10 cellular contexts compared by ENCODE assay signal in genomic region chr21:34669880-34670219, GRCh38. TPM values are rescaled to one million over a fixed set of nuclear protein-coding genes. Genes with fewer than 3 reads are reported as not detected.
DNase-seq lines count a peak whose midpoint lies in the region; ATAC-seq and TF ChIP-seq lines count a peak whose summit lies in the region.
"Not testable (repeated sequence)": the region's sequence is repeated elsewhere in the genome, so short reads cannot be mapped to it uniquely, and the experiment has no call there.
"Had no signal": no experiment of that assay in that cellular context is flagged by ENCODE, and none has a peak within 500 bp of the region (broad histone marks: within the 10 kb centered on the region; RNA-seq: fewer than 3 reads in every experiment).

No MANE protein-coding gene starts in this region.

- DNase-seq in CD8-positive, alpha-beta T cell; Jurkat, Clone E6-1 (ENCODE audit: low read depth, low spot score); heart right ventricle; mesenchymal stem cell; thyroid gland: not testable (repeated sequence)

- H2AFZ ChIP-seq in mesenchymal stem cell (ENCODE audit: low read depth, low read length): not testable (repeated sequence)

- H3K9me3 Mint-ChIP-seq in CD8-positive, alpha-beta T cell; activated T-helper 17 cell treated with anti-CD3 and anti-CD28 coated beads, Interleukin-2, amount 50 U/mL, for 72 hours; dendritic cell treated with granulocyte-macrophage colony-stimulating factor and Interleukin-4, amounts not matched to agents 40 ng/mL and 50 ng/mL, for 4 days: not testable (repeated sequence)

- peak overlapping the region; percentile 79 for H3K4me2 ChIP-seq in mesenchymal stem cell (ENCODE audit: low read length, poor library complexity, severe bottlenecking)

- peak overlapping the region; percentile 46 for H3K4me3 ChIP-seq in CD8-positive, alpha-beta T cell (ENCODE audit: low read depth, low read length)
- peak overlapping the region; percentile 24; the same call in 1 of the 2 replicates for H3K4me3 ChIP-seq in Jurkat, Clone E6-1 (ENCODE audit: low read length)
- H3K4me3 ChIP-seq in heart right ventricle: peak overlapping the region; percentile 32 to 53 (median 44)
- peak overlapping the region; percentile 40 to 77 for H3K4me3 ChIP-seq in mesenchymal stem cell (ENCODE audit: insufficient read depth in 1 of 2, low read depth in 1 of 2, low read length in 2 of 2)
- H3K4me3 ChIP-seq in rectal smooth muscle tissue (ENCODE audit: low read length): peak overlapping the region; percentile 59
- H3K4me3 ChIP-seq in thyroid gland (replicated peaks in 1 of 3): peak overlapping the region in 2 of 3 donors; percentile 37 to 76

- not testable (repeated sequence) for H3K9ac ChIP-seq in mesenchymal stem cell (ENCODE audit: low read length); rectal smooth muscle tissue (ENCODE audit: low read length)

- not testable (repeated sequence) for H2BK5ac ChIP-seq in mesenchymal stem cell (ENCODE audit: low read depth, low read length, poor library complexity, severe bottlenecking)

- not testable (repeated sequence) for H3K79me1 ChIP-seq in mesenchymal stem cell (replicated peaks; ENCODE audit: low read length, poor library complexity, severe bottlenecking)

- H3K27me3 ChIP-seq in CD8-positive, alpha-beta T cell (ENCODE audit: insufficient read depth, low read length): peaks cover 11% of the 10 kb centered on the region
- peaks cover 17 to 75% (median 66%) of the 10 kb centered on the region in 7 donors for H3K27me3 ChIP-seq in heart right ventricle
- H3K27me3 ChIP-seq in mesenchymal stem cell (ENCODE audit: control insufficient read depth in 1 of 2, insufficient read depth in 1 of 2, low read length in 2 of 2): peaks cover 61 to 72% of the 10 kb centered on the region in 2 experiments
- H3K27me3 ChIP-seq in rectal smooth muscle tissue (ENCODE audit: control insufficient read depth, insufficient read depth, low read length); thyroid gland: not testable (repeated sequence)

- not testable (repeated sequence) for H2AK5ac ChIP-seq in mesenchymal stem cell (ENCODE audit: low read length, severe bottlenecking)

- H3K36me3 Mint-ChIP-seq in CD8-positive, alpha-beta T cell; activated T-helper 17 cell treated with anti-CD3 and anti-CD28 coated beads, Interleukin-2, amount 50 U/mL, for 72 hours (ENCODE audit: low read depth); dendritic cell treated with granulocyte-macrophage colony-stimulating factor and Interleukin-4, amounts not matched to agents 40 ng/mL and 50 ng/mL, for 4 days (ENCODE audit: low read depth): not testable (repeated sequence)

- H3K27ac ChIP-seq in CD8-positive, alpha-beta T cell (ENCODE audit: low read depth, low read length); heart right ventricle; mesenchymal stem cell (ENCODE audit: low read length, poor library complexity, severe bottlenecking); rectal smooth muscle tissue (ENCODE audit: low read depth, low read length): not testable (repeated sequence)
- peak overlapping the region in 2 of 3 donors; percentile 58 to 95 for H3K27ac ChIP-seq in thyroid gland

- POLR2A ChIA-PET in CD8-positive, alpha-beta T cell (lab: Charles Lee): not testable (repeated sequence)

- H3K4me3 Mint-ChIP-seq in CD8-positive, alpha-beta T cell: peak overlapping the region; percentile 71
- peak overlapping the region; percentile 27 for H3K4me3 Mint-ChIP-seq in activated T-helper 17 cell treated with anti-CD3 and anti-CD28 coated beads, Interleukin-2, amount 50 U/mL, for 72 hours
- peak overlapping the region; percentile 47 for H3K4me3 Mint-ChIP-seq in dendritic cell treated with granulocyte-macrophage colony-stimulating factor and Interleukin-4, amounts not matched to agents 40 ng/mL and 50 ng/mL, for 4 days

- not testable (repeated sequence) for H3K27ac Mint-ChIP-seq in CD8-positive, alpha-beta T cell; activated T-helper 17 cell treated with anti-CD3 and anti-CD28 coated beads, Interleukin-2, amount 50 U/mL, for 72 hours; dendritic cell treated with granulocyte-macrophage colony-stimulating factor and Interleukin-4, amounts not matched to agents 40 ng/mL and 50 ng/mL, for 4 days

- H2BK15ac ChIP-seq in mesenchymal stem cell (ENCODE audit: low read depth, poor library complexity, severe bottlenecking): not testable (repeated sequence)

- not testable (repeated sequence) for TF ChIP-seq POLR2A in thyroid gland (IDR thresholded peaks at IDR 0.05)

- ATAC-seq in CD8-positive, alpha-beta T cell; activated T-helper 17 cell treated with anti-CD3 and anti-CD28 coated beads, Interleukin-2, amount 50 U/mL, for 72 hours (replicated peaks): not testable (repeated sequence)
- ATAC-seq in heart right ventricle: peak in 1 of 8 donors; percentile 64

- CTCF ChIA-PET in CD8-positive, alpha-beta T cell (lab: Charles Lee): not testable (repeated sequence)

- H3K4me1 Mint-ChIP-seq in CD8-positive, alpha-beta T cell (ENCODE audit: low read depth): peaks cover 11% of the 10 kb centered on the region
- not testable (repeated sequence) for H3K4me1 Mint-ChIP-seq in activated T-helper 17 cell treated with anti-CD3 and anti-CD28 coated beads, Interleukin-2, amount 50 U/mL, for 72 hours
- H3K4me1 Mint-ChIP-seq in dendritic cell treated with granulocyte-macrophage colony-stimulating factor and Interleukin-4, amounts not matched to agents 40 ng/mL and 50 ng/mL, for 4 days (ENCODE audit: low read depth): peaks cover 15% of the 10 kb centered on the region

- H4K8ac ChIP-seq in mesenchymal stem cell (ENCODE audit: low read length): not testable (repeated sequence)

- not testable (repeated sequence) for H3K18ac ChIP-seq in mesenchymal stem cell (ENCODE audit: low read depth in 1 of 2, low read length in 2 of 2)

- peaks cover 45% of the 10 kb centered on the region for H3K27me3 Mint-ChIP-seq in CD8-positive, alpha-beta T cell (ENCODE audit: low read depth)
- peaks cover 40% of the 10 kb centered on the region for H3K27me3 Mint-ChIP-seq in activated T-helper 17 cell treated with anti-CD3 and anti-CD28 coated beads, Interleukin-2, amount 50 U/mL, for 72 hours
- H3K27me3 Mint-ChIP-seq in dendritic cell treated with granulocyte-macrophage colony-stimulating factor and Interleukin-4, amounts not matched to agents 40 ng/mL and 50 ng/mL, for 4 days: peaks cover 87% of the 10 kb centered on the region

- not testable (repeated sequence) for H2BK120ac ChIP-seq in mesenchymal stem cell (ENCODE audit: low read depth, low read length)

- WGBS in heart right ventricle, 2 donors: 2 to 3% methylated on average over 43 to 46 of the region's 46 CpGs
- 5% methylated on average over 34 of the region's 46 CpGs for WGBS in mesenchymal stem cell
- 2 to 5% methylated on average over 12 to 24 of the region's 46 CpGs for WGBS in thyroid gland, 2 donors

- H3K9me3 ChIP-seq in CD8-positive, alpha-beta T cell (ENCODE audit: low read length); heart right ventricle; mesenchymal stem cell (ENCODE audit: control insufficient read depth, low read length); thyroid gland: not testable (repeated sequence)

- peaks cover 15% of the 10 kb centered on the region for H3K4me1 ChIP-seq in CD8-positive, alpha-beta T cell (ENCODE audit: insufficient read depth, low read length)
- peaks cover 5 to 19% (median 12%) of the 10 kb centered on the region in 9 donors for H3K4me1 ChIP-seq in heart right ventricle
- H3K4me1 ChIP-seq in mesenchymal stem cell (ENCODE audit: control insufficient read depth, insufficient read depth, low read depth, low read length): peaks cover 18% of the 10 kb centered on the region
- H3K4me1 ChIP-seq in rectal smooth muscle tissue (ENCODE audit: control insufficient read depth, insufficient read depth, low read length): not testable (repeated sequence)
- H3K4me1 ChIP-seq in thyroid gland: peaks cover 10 to 12% of the 10 kb centered on the region in 2 donors

- not testable (repeated sequence) for H3K14ac ChIP-seq in mesenchymal stem cell (ENCODE audit: low read length in 2 of 2)

- H3K23ac ChIP-seq in mesenchymal stem cell (ENCODE audit: low read length in 2 of 2): not testable (repeated sequence)

- not testable (repeated sequence) for H2BK12ac ChIP-seq in mesenchymal stem cell (ENCODE audit: low read length in 2 of 2)

- not testable (repeated sequence) for H4K91ac ChIP-seq in mesenchymal stem cell (ENCODE audit: low read length)

- not testable (repeated sequence) for H3K4ac ChIP-seq in mesenchymal stem cell (ENCODE audit: low read depth in 1 of 2, low read length in 2 of 2)

- intact Hi-C loops in CD8-positive, alpha-beta T cell (cut with DNase I, micrococcal nuclease); dendritic cell treated with granulocyte-macrophage colony-stimulating factor and Interleukin-4, amounts not matched to agents 40 ng/mL and 50 ng/mL, for 4 days (cut with micrococcal nuclease); heart right ventricle (cut with DNase I); thyroid gland (cut with DNase I): not testable (repeated sequence)

- H3K36me3 ChIP-seq in CD8-positive, alpha-beta T cell (ENCODE audit: insufficient read depth, low read length); heart right ventricle; mesenchymal stem cell (ENCODE audit: control insufficient read depth in 1 of 2, insufficient read depth in 2 of 2, low read depth in 1 of 2, low read length in 2 of 2); rectal smooth muscle tissue (ENCODE audit: control insufficient read depth, insufficient read depth, low read length); thyroid gland: not testable (repeated sequence)

- TF ChIP-seq CTCF in CD8-positive, alpha-beta T cell (IDR thresholded peaks at IDR 0.05); heart right ventricle (IDR thresholded peaks at IDR 0.05); thyroid gland (IDR thresholded peaks at IDR 0.05): not testable (repeated sequence)

RNA-seq across cellular contexts. Expression of gene CLIC6, which starts 1.1 kb away (rescaled TPM):
- under 1 TPM; 0.08 to 0.16 TPM for total RNA-seq in CD8-positive, alpha-beta T cell
- 1.4 TPM for polyA plus RNA-seq in Jurkat, Clone E6-1 (2012; ENCODE audit: insufficient read depth, insufficient read length)
- under 1 TPM; 0.11 to 0.13 TPM for total RNA-seq in activated T-helper 17 cell treated with anti-CD3 and anti-CD28 coated beads, Interleukin-2, amount 50 U/mL, for 72 hours
- total RNA-seq in heart right ventricle (1 to 10 TPM in 7 of 10 donors, under 1 TPM in 3; 0.21 to 8.1 (median 3.0) TPM), thyroid gland (10 to 100 TPM in 2 of 4 donors, 1 to 10 TPM in 2; 3.9 to 23.9 (median 8.0) TPM)
- polyA plus RNA-seq in heart right ventricle: 1 to 10 TPM in 1 of 2 donors, under 1 TPM in 1; 0.71 to 2.6 TPM
- not detected for polyA plus RNA-seq in mesenchymal stem cell (2013, experiment 1 of 2)
- not detected for polyA plus RNA-seq in mesenchymal stem cell (2013, experiment 2 of 2)
- total RNA-seq: endothelial cell of umbilical vein, PC-3 had no signal
- polyA plus RNA-seq: endothelial cell of umbilical vein had no signal

RNA-seq across cellular contexts. Expression of gene RCAN1, which starts 54.9 kb away (rescaled TPM):
- total RNA-seq in CD8-positive, alpha-beta T cell: 1 to 10 TPM in 1 of 2 experiments, under 1 TPM in 1; 0.73 to 1.0 TPM
- polyA plus RNA-seq in Jurkat, Clone E6-1 (2012; ENCODE audit: insufficient read depth, insufficient read length): 19.6 TPM
- 1 to 10 TPM; 4.9 to 6.3 TPM for total RNA-seq in activated T-helper 17 cell treated with anti-CD3 and anti-CD28 coated beads, Interleukin-2, amount 50 U/mL, for 72 hours
- total RNA-seq in heart right ventricle: 100 to 1,000 TPM in 3 of 10 donors, 10 to 100 TPM in 7; 30.8 to 389 (median 62.2) TPM
- polyA plus RNA-seq in heart right ventricle: 10 to 100 TPM; 24.1 to 62.2 TPM
- polyA plus RNA-seq in mesenchymal stem cell (2013, experiment 1 of 2): 32.5 TPM
- 33.5 TPM for polyA plus RNA-seq in mesenchymal stem cell (2013, experiment 2 of 2)
- 10 to 100 TPM; 24.5 to 32.7 (median 29.0) TPM for total RNA-seq in thyroid gland
